In genomic region chr12:130104596-130105253, GRCh38 we compare ENCODE assay signal across 2 cellular contexts.
TF ChIP-seq lines count a peak whose summit lies in the region.

No MANE protein-coding gene starts in this region.

TF ChIP-seq in HepG2, 621 proteins besides CTCF, POLR2A, EP300 and RAD21 (continued from another document):
- TF ChIP-seq CHD2 (IDR thresholded peaks at IDR 0.05; ENCODE audit: low read depth, low read length): no peak

TF ChIP-seq in neural cell, 6 proteins besides CTCF, POLR2A, EP300 and RAD21:
- TF ChIP-seq, protein P1, sequence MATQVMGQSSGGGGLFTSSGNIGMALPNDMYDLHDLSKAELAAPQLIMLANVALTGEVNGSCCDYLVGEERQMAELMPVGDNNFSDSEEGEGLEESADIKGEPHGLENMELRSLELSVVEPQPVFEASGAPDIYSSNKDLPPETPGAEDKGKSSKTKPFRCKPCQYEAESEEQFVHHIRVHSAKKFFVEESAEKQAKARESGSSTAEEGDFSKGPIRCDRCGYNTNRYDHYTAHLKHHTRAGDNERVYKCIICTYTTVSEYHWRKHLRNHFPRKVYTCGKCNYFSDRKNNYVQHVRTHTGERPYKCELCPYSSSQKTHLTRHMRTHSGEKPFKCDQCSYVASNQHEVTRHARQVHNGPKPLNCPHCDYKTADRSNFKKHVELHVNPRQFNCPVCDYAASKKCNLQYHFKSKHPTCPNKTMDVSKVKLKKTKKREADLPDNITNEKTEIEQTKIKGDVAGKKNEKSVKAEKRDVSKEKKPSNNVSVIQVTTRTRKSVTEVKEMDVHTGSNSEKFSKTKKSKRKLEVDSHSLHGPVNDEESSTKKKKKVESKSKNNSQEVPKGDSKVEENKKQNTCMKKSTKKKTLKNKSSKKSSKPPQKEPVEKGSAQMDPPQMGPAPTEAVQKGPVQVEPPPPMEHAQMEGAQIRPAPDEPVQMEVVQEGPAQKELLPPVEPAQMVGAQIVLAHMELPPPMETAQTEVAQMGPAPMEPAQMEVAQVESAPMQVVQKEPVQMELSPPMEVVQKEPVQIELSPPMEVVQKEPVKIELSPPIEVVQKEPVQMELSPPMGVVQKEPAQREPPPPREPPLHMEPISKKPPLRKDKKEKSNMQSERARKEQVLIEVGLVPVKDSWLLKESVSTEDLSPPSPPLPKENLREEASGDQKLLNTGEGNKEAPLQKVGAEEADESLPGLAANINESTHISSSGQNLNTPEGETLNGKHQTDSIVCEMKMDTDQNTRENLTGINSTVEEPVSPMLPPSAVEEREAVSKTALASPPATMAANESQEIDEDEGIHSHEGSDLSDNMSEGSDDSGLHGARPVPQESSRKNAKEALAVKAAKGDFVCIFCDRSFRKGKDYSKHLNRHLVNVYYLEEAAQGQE (IDR thresholded peaks at IDR 0.05; ENCODE audit: borderline replicate concordance): no peak
- no peak for TF ChIP-seq MXI1 (conservative IDR thresholded peaks at IDR 0.05; ENCODE audit: poor library complexity, severe bottlenecking)
- TF ChIP-seq EZH2 (IDR thresholded peaks at IDR 0.05; ENCODE audit: borderline replicate concordance, insufficient read depth, low read length, poor library complexity, severe bottlenecking): no peak
- no peak for TF ChIP-seq TAF1 (IDR thresholded peaks at IDR 0.05; ENCODE audit: low read depth)
- no peak for TF ChIP-seq SMC3 (conservative IDR thresholded peaks at IDR 0.05; ENCODE audit: poor library complexity)
- no peak for TF ChIP-seq POLR2AphosphoS5 (IDR thresholded peaks at IDR 0.05)
